22 cellular contexts compared by ENCODE assay signal in the genomic region with DNA sequence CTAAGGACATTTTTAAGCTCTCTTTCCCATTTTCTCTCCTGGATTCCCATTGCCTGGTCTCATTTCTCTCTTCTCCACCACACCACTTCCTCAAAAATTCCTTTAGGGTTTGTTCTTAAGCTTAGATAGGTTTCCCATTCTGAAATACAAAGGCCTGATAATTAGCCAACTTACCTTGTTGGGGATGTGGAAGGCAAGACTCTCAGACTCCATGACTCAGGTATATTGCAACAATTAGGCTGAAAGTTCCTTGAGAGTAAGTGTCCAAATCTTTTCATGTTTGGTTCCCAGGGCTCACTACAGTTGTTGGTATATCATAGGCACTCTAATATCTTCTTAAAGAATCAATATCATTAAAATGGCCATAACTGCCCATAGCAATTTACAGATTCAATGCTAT.
"Had no signal": no experiment of that assay in that cellular context is flagged by ENCODE, and none has a peak within 500 bp of the region (broad histone marks: within the 10 kb centered on the region; RNA-seq: fewer than 3 reads in every experiment).

No MANE protein-coding gene starts in this region.

- DNase-seq: activated CD4-positive, alpha-beta T cell treated with anti-CD3 and anti-CD28 coated beads, Interleukin-2, amount 10 ng/mL, durations not matched to agents 7 days and 5 days; activated CD8-positive, alpha-beta memory T cell treated with anti-CD3 and anti-CD28 coated beads, Interleukin-2, amount 10 ng/mL, durations not matched to agents 7 days and 5 days; activated CD8-positive, alpha-beta T cell treated with anti-CD3 and anti-CD28 coated beads for 36 hours; activated effector memory CD4-positive, alpha-beta T cell treated with anti-CD3 and anti-CD28 coated beads, Interleukin-2, amount 50 U/mL, for 16 hours; activated naive CD4-positive, alpha-beta T cell treated with anti-CD3 and anti-CD28 coated beads, Interleukin-2, amount 50 U/mL, for 16 hours; activated naive CD8-positive, alpha-beta T cell treated with anti-CD3 and anti-CD28 coated beads, Interleukin-2, amount 50 U/mL, for 24 hours; activated T-cell treated with anti-CD3 and anti-CD28 coated beads for 4 hours; colonic mucosa; immature natural killer cell; kidney glomerular epithelial cell; mesenchymal stem cell; SK-N-SH; spleen; stimulated activated CD4-positive, alpha-beta T cell treated with anti-CD3 and anti-CD28 coated beads, Interleukin-4, amount 100 ng/mL, for 1 hour; stimulated activated naive CD4-positive, alpha-beta T cell had no signal

- H3K4me1 ChIP-seq: colonic mucosa, spleen had no signal

- H3K27ac ChIP-seq: colonic mucosa, epithelial cell of prostate, hepatocyte, VCaP had no signal

- H3K27ac Mint-ChIP-seq: activated CD4-positive, alpha-beta T cell treated with anti-CD3 and anti-CD28 coated beads, Interleukin-2, amount 10 ng/mL, durations not matched to agents 7 days and 5 days; activated CD8-positive, alpha-beta memory T cell treated with anti-CD3 and anti-CD28 coated beads, Interleukin-2, amount 10 ng/mL, durations not matched to agents 7 days and 5 days; activated CD8-positive, alpha-beta T cell treated with anti-CD3 and anti-CD28 coated beads for 36 hours; activated naive CD8-positive, alpha-beta T cell treated with anti-CD3 and anti-CD28 coated beads, Interleukin-2, amount 50 U/mL, for 24 hours had no signal

- H3K4me3 Mint-ChIP-seq: activated CD4-positive, alpha-beta T cell treated with anti-CD3 and anti-CD28 coated beads, Interleukin-2, amount 10 ng/mL, durations not matched to agents 7 days and 5 days; activated CD8-positive, alpha-beta memory T cell treated with anti-CD3 and anti-CD28 coated beads, Interleukin-2, amount 10 ng/mL, durations not matched to agents 7 days and 5 days; activated CD8-positive, alpha-beta T cell treated with anti-CD3 and anti-CD28 coated beads for 36 hours; activated naive CD8-positive, alpha-beta T cell treated with anti-CD3 and anti-CD28 coated beads, Interleukin-2, amount 50 U/mL, for 24 hours; brain; central memory CD8-positive, alpha-beta T cell; immature natural killer cell; neural crest cell had no signal

- H3K36me3 ChIP-seq: colonic mucosa had no signal

- H3K9me3 Mint-ChIP-seq: activated CD4-positive, alpha-beta T cell treated with anti-CD3 and anti-CD28 coated beads, Interleukin-2, amount 10 ng/mL, durations not matched to agents 7 days and 5 days; activated CD8-positive, alpha-beta T cell treated with anti-CD3 and anti-CD28 coated beads for 36 hours; central memory CD8-positive, alpha-beta T cell; immature natural killer cell had no signal

- H3K4me1 Mint-ChIP-seq: activated CD4-positive, alpha-beta T cell treated with anti-CD3 and anti-CD28 coated beads, Interleukin-2, amount 10 ng/mL, durations not matched to agents 7 days and 5 days; activated CD8-positive, alpha-beta memory T cell treated with anti-CD3 and anti-CD28 coated beads, Interleukin-2, amount 10 ng/mL, durations not matched to agents 7 days and 5 days; activated naive CD8-positive, alpha-beta T cell treated with anti-CD3 and anti-CD28 coated beads, Interleukin-2, amount 50 U/mL, for 24 hours; central memory CD8-positive, alpha-beta T cell; immature natural killer cell; neural crest cell had no signal

- H3K9ac ChIP-seq: SK-N-SH had no signal

- H3K79me2 ChIP-seq: hepatocyte had no signal

- H2AFZ ChIP-seq: hepatocyte had no signal

- H3K27me3 ChIP-seq: colonic mucosa, hepatocyte, spleen had no signal

- ATAC-seq: activated CD4-positive, CD25-positive, alpha-beta regulatory T cell treated with anti-CD3 and anti-CD28 coated beads, Interleukin-2, amount 50 U/mL, for 24 hours; activated CD8-positive, alpha-beta memory T cell treated with anti-CD3 and anti-CD28 coated beads, Interleukin-2, amount 10 ng/mL, durations not matched to agents 7 days and 5 days; activated CD8-positive, alpha-beta T cell treated with anti-CD3 and anti-CD28 coated beads for 36 hours; activated naive CD8-positive, alpha-beta T cell treated with anti-CD3 and anti-CD28 coated beads, Interleukin-2, amount 50 U/mL, for 24 hours had no signal

- H3K4me3 ChIP-seq: colonic mucosa, hepatocyte, spleen had no signal

- H3K27me3 Mint-ChIP-seq: activated CD4-positive, alpha-beta T cell treated with anti-CD3 and anti-CD28 coated beads, Interleukin-2, amount 10 ng/mL, durations not matched to agents 7 days and 5 days; activated CD8-positive, alpha-beta memory T cell treated with anti-CD3 and anti-CD28 coated beads, Interleukin-2, amount 10 ng/mL, durations not matched to agents 7 days and 5 days; activated CD8-positive, alpha-beta T cell treated with anti-CD3 and anti-CD28 coated beads for 36 hours; activated naive CD8-positive, alpha-beta T cell treated with anti-CD3 and anti-CD28 coated beads, Interleukin-2, amount 50 U/mL, for 24 hours; central memory CD8-positive, alpha-beta T cell had no signal

- H3K9me3 ChIP-seq: colonic mucosa, SK-N-SH, spleen had no signal

- H3K4me2 ChIP-seq: hepatocyte, SK-N-SH had no signal
